Comparison of ENCODE assay signal across 13 cellular contexts in genomic region chr22:49322231-49322630, GRCh38.
"Had no signal": no experiment of that assay in that cellular context is flagged by ENCODE, and none has a peak within 500 bp of the region (broad histone marks: within the 10 kb centered on the region; RNA-seq: fewer than 3 reads in every experiment).

No MANE protein-coding gene starts in this region.

- H3K4me1 Mint-ChIP-seq: activated naive CD8-positive, alpha-beta T cell treated with anti-CD3 and anti-CD28 coated beads, Interleukin-2, amount 50 U/mL, for 24 hours had no signal

- H3K27ac Mint-ChIP-seq: activated naive CD4-positive, alpha-beta T cell treated with anti-CD3 and anti-CD28 coated beads for 36 hours; activated naive CD8-positive, alpha-beta T cell treated with anti-CD3 and anti-CD28 coated beads, Interleukin-2, amount 50 U/mL, for 24 hours; activated T-helper 1 cell treated with anti-CD3 and anti-CD28 coated beads, Interleukin-12 subunit alpha, Interleukin-12 subunit beta, Interleukin-2, Interleukin-4 antibody, amounts not matched to agents 30 ng/mL and 10 ng/mL and 1 ng/mL, durations not matched to agents 14 hours and 24 hours and 36 hours; natural killer cell treated with Interleukin-12 subunit alpha and Interleukin-12 subunit beta and Interleukin-15 and Interleukin-18, amount 100 ng/mL, for 72 hours; stimulated activated naive CD8-positive, alpha-beta T cell treated with anti-CD3 and anti-CD28 coated beads, Interleukin-15, Interleukin-2, amounts not matched to agents 100 ng/mL and 50 ng/mL, for 24 hours had no signal

- H3K4me3 Mint-ChIP-seq: activated naive CD4-positive, alpha-beta T cell treated with anti-CD3 and anti-CD28 coated beads for 36 hours; activated naive CD8-positive, alpha-beta T cell treated with anti-CD3 and anti-CD28 coated beads, Interleukin-2, amount 50 U/mL, for 24 hours; activated T-helper 1 cell treated with anti-CD3 and anti-CD28 coated beads, Interleukin-12 subunit alpha, Interleukin-12 subunit beta, Interleukin-2, Interleukin-4 antibody, amounts not matched to agents 30 ng/mL and 10 ng/mL and 1 ng/mL, durations not matched to agents 14 hours and 24 hours and 36 hours; natural killer cell treated with Interleukin-12 subunit alpha and Interleukin-12 subunit beta and Interleukin-15 and Interleukin-18, amount 100 ng/mL, for 72 hours; stimulated activated naive CD8-positive, alpha-beta T cell treated with anti-CD3 and anti-CD28 coated beads, Interleukin-15, Interleukin-2, amounts not matched to agents 100 ng/mL and 50 ng/mL, for 24 hours had no signal

- DNase-seq: activated CD4-positive, alpha-beta T cell treated with anti-CD3 and anti-CD28 coated beads for 1 hour; activated CD4-positive, alpha-beta T cell treated with anti-CD3 and anti-CD28 coated beads, Interleukin-2, amount 50 U/mL, for 48 hours; activated naive CD4-positive, alpha-beta T cell treated with anti-CD3 and anti-CD28 coated beads for 36 hours; activated naive CD8-positive, alpha-beta T cell treated with anti-CD3 and anti-CD28 coated beads, Interleukin-2, amount 50 U/mL, for 24 hours; cortex of kidney; effector CD4-positive, alpha-beta T cell; foreskin melanocyte; left ventricle myocardium inferior; mesenchymal stem cell; T-helper 9 cell had no signal

- H3K9me3 Mint-ChIP-seq: activated T-helper 1 cell treated with anti-CD3 and anti-CD28 coated beads, Interleukin-12 subunit alpha, Interleukin-12 subunit beta, Interleukin-2, Interleukin-4 antibody, amounts not matched to agents 30 ng/mL and 10 ng/mL and 1 ng/mL, durations not matched to agents 14 hours and 24 hours and 36 hours; natural killer cell treated with Interleukin-12 subunit alpha and Interleukin-12 subunit beta and Interleukin-15 and Interleukin-18, amount 100 ng/mL, for 72 hours had no signal
